16 cellular contexts compared by ENCODE assay signal in genomic region chr11:3046190-3046589, GRCh38. TPM values are rescaled to one million over a fixed set of nuclear protein-coding genes. Genes with fewer than 3 reads are reported as not detected.
DNase-seq lines count a peak whose midpoint lies in the region; ATAC-seq and TF ChIP-seq lines count a peak whose summit lies in the region.
"Had no signal": no experiment of that assay in that cellular context is flagged by ENCODE, and none has a peak within 500 bp of the region (broad histone marks: within the 10 kb centered on the region; RNA-seq: fewer than 3 reads in every experiment).

No MANE protein-coding gene starts in this region.

- no peaks in the 10 kb centered on the region for H3K27me3 Mint-ChIP-seq in CD4-positive, CD25-positive, alpha-beta regulatory T cell
- no peaks in the 10 kb centered on the region for H3K27me3 Mint-ChIP-seq in stimulated activated naive B cell treated with anti-CD40 and anti-IgM and Interleukin-4, amounts not matched to agents 10 μg/mL and 1 μg/mL and 100 μg/mL, for 72 hours
- H3K27me3 Mint-ChIP-seq: activated CD4-positive, alpha-beta T cell treated with anti-CD3 and anti-CD28 coated beads, Interleukin-2, amount 10 ng/mL, durations not matched to agents 24 days and 14 days; naive B cell had no signal

- H3K9me3 Mint-ChIP-seq in CD4-positive, CD25-positive, alpha-beta regulatory T cell: no peaks in the 10 kb centered on the region
- no peaks in the 10 kb centered on the region for H3K9me3 Mint-ChIP-seq in stimulated activated naive B cell treated with anti-CD40 and anti-IgM and Interleukin-4, amounts not matched to agents 10 μg/mL and 1 μg/mL and 100 μg/mL, for 72 hours
- H3K9me3 Mint-ChIP-seq: activated CD4-positive, alpha-beta T cell treated with anti-CD3 and anti-CD28 coated beads, Interleukin-2, amount 10 ng/mL, durations not matched to agents 24 days and 14 days; naive B cell had no signal

- no peaks in the 10 kb centered on the region for H4K20me1 ChIP-seq in HCT116 (ENCODE audit: insufficient read depth)

- no peak overlapping the region for H3K4me3 Mint-ChIP-seq in CD4-positive, CD25-positive, alpha-beta regulatory T cell
- H3K4me3 Mint-ChIP-seq in stimulated activated naive B cell treated with anti-CD40 and anti-IgM and Interleukin-4, amounts not matched to agents 10 μg/mL and 1 μg/mL and 100 μg/mL, for 72 hours: no peak overlapping the region
- H3K4me3 Mint-ChIP-seq: activated CD4-positive, alpha-beta T cell treated with anti-CD3 and anti-CD28 coated beads, Interleukin-2, amount 10 ng/mL, durations not matched to agents 24 days and 14 days; naive B cell had no signal

- H3K27ac ChIP-seq in CD4-positive, CD25-positive, alpha-beta regulatory T cell (ENCODE audit: insufficient read depth, low read length, poor library complexity, severe bottlenecking): no peak overlapping the region
- H3K27ac ChIP-seq in HCT116 (ENCODE audit: low read depth, low read length): no peak overlapping the region
- H3K27ac ChIP-seq in brain microvascular endothelial cell: no peak overlapping the region
- H3K27ac ChIP-seq: thoracic aorta had no signal

- no peak overlapping the region for H3K4me3 ChIP-seq in CD4-positive, CD25-positive, alpha-beta regulatory T cell (ENCODE audit: low read depth, low read length)
- H3K4me3 ChIP-seq in HCT116 (replicated peaks in 1 of 2; ENCODE audit: low read depth in 1 of 2, low read length in 2 of 2) (no peak overlapping the region), brain microvascular endothelial cell (ENCODE audit: low read depth, low read length) (no peak overlapping the region), kidney epithelial cell (ENCODE audit: low read depth, low read length) (no peak overlapping the region)
- H3K4me3 ChIP-seq: thoracic aorta had no signal

- H3K27ac Mint-ChIP-seq in CD4-positive, CD25-positive, alpha-beta regulatory T cell: peak overlapping the region in 2 of 3 donors; percentile 46 to 60
- H3K27ac Mint-ChIP-seq in stimulated activated naive B cell treated with anti-CD40 and anti-IgM and Interleukin-4, amounts not matched to agents 10 μg/mL and 1 μg/mL and 100 μg/mL, for 72 hours: no peak overlapping the region

- no peak for TF ChIP-seq POLR2A in HCT116 (IDR thresholded peaks at IDR 0.05; ENCODE audit: borderline replicate concordance, extremely low read depth, insufficient read depth, insufficient read length)

- peaks cover 18% of the 10 kb centered on the region for H3K4me1 ChIP-seq in CD4-positive, CD25-positive, alpha-beta regulatory T cell (ENCODE audit: control insufficient read depth, insufficient read depth, low read length, poor library complexity, severe bottlenecking)
- H3K4me1 ChIP-seq in HCT116 (ENCODE audit: control insufficient read depth in 1 of 2, insufficient read depth in 2 of 2, low read length in 2 of 2): peaks cover 15 to 21% of the 10 kb centered on the region in 2 experiments

- POLR2A ChIA-PET in HCT116 (lab: Charles Lee): no interaction called here

- CTCF ChIA-PET in HCT116 (lab: Charles Lee): interaction anchor here (0.6 kb wide), 1 partner anchor 48 kb away, joined by 5 read pairs; no protein-coding TSS in a partner anchor

- TF ChIP-seq RAD21 in HCT116 (IDR thresholded peaks at IDR 0.05; ENCODE audit: low read depth): no peak

- no peaks in the 10 kb centered on the region for H3K27me3 ChIP-seq in CD4-positive, CD25-positive, alpha-beta regulatory T cell (ENCODE audit: control insufficient read depth, insufficient read depth, low read length)
- no peaks in the 10 kb centered on the region for H3K27me3 ChIP-seq in HCT116 (ENCODE audit: insufficient read depth, low read length)
- H3K27me3 ChIP-seq in brain microvascular endothelial cell (replicated peaks): no peaks in the 10 kb centered on the region
- no peaks in the 10 kb centered on the region for H3K27me3 ChIP-seq in kidney epithelial cell (ENCODE audit: control insufficient read depth, insufficient read depth, low read length)

- H2AFZ ChIP-seq in HCT116 (ENCODE audit: low read depth, low read length, poor library complexity, severe bottlenecking): no peak overlapping the region

- no peak overlapping the region for H3K4me2 ChIP-seq in HCT116 (ENCODE audit: low read length)

- peaks cover 25% of the 10 kb centered on the region for H3K36me3 ChIP-seq in CD4-positive, CD25-positive, alpha-beta regulatory T cell (ENCODE audit: control insufficient read depth, insufficient read depth, low read length)
- H3K36me3 ChIP-seq in HCT116 (ENCODE audit: control insufficient read depth in 1 of 2, insufficient read depth in 2 of 2, low read length in 2 of 2) (peaks cover 2 to 13% of the 10 kb centered on the region in 2 experiments; a peak in 3 of 4 replicates), brain microvascular endothelial cell (replicated peaks) (peaks cover 21% of the 10 kb centered on the region), kidney epithelial cell (ENCODE audit: control insufficient read depth, insufficient read depth, low read length) (peaks cover 3% of the 10 kb centered on the region)

- no peak for DNase-seq in CD4-positive, CD25-positive, alpha-beta regulatory T cell
- DNase-seq in HCT116 (ENCODE audit: low read depth, low spot score) (no peak), brain microvascular endothelial cell (no peak), kidney epithelial cell (ENCODE audit: low read depth) (no peak), GM10266 (ENCODE audit: extremely low spot score) (no peak), epidermal melanocyte (ENCODE audit: insufficient read length, low spot score) (no peak)
- no peak for DNase-seq in stimulated activated naive B cell treated with anti-CD40 and anti-IgM and Interleukin-4, amounts not matched to agents 10 μg/mL and 1 μg/mL and 100 μg/mL, for 72 hours
- DNase-seq: activated CD4-positive, alpha-beta T cell treated with anti-CD3 and anti-CD28 coated beads, Interleukin-2, amount 10 ng/mL, durations not matched to agents 24 days and 14 days; activated effector memory CD4-positive, alpha-beta T cell treated with anti-CD3 and anti-CD28 coated beads, Interleukin-2, amount 50 U/mL, for 16 hours; central memory CD4-positive, alpha-beta T cell; GOT3; islet precursor cell; naive B cell; NCI-H187 treated with DMSO at 0.1 percent for 48 hours had no signal

- RAD21 ChIA-PET in HCT116 (lab: Charles Lee; ENCODE audit: low non-redundant PET in 1 of 2, low total read pairs in 2 of 2, uncharacterized antibody in 2 of 2, unreplicated experiment in 2 of 2): no interaction called here

- in situ Hi-C loops in brain microvascular endothelial cell (cut with HindIII; ENCODE audit: low pct_ligation_motif_present, low sequenced_read_pairs): no loop called here

- no peak overlapping the region for H3K9ac ChIP-seq in HCT116 (ENCODE audit: low read length)

- intact Hi-C loops in HCT116 (cut with micrococcal nuclease): no loop called here

- TF ChIP-seq CTCF in HCT116 (IDR thresholded peaks at IDR 0.05 in 2 of 3, conservative IDR thresholded peaks at IDR 0.05 in 1 of 3; ENCODE audit: borderline replicate concordance in 1 of 3, insufficient read depth in 1 of 3, low read depth in 2 of 3, low read length in 2 of 3): peak in 2 of 3 experiments; percentile 43 to 50; a peak in 3 of 6 replicates
- TF ChIP-seq CTCF in brain microvascular endothelial cell (IDR thresholded peaks at IDR 0.05; ENCODE audit: low read depth, low read length, missing control alignments): peak; percentile 49
- peak; percentile 32 for TF ChIP-seq CTCF in kidney epithelial cell (IDR thresholded peaks at IDR 0.05; ENCODE audit: insufficient read depth, low read length, poor library complexity, severe bottlenecking)
- no peak for TF ChIP-seq CTCF in GM10266 (IDR thresholded peaks at IDR 0.05; ENCODE audit: control insufficient read depth, insufficient read depth, low read depth, missing control alignments)

- H3K9me2 ChIP-seq in HCT116 (ENCODE audit: insufficient read depth): no peaks in the 10 kb centered on the region

- H3K79me2 ChIP-seq in HCT116 (ENCODE audit: insufficient read depth, low read length): peaks cover 87% of the 10 kb centered on the region

- ATAC-seq in CD4-positive, CD25-positive, alpha-beta regulatory T cell (ENCODE audit: low read depth in 2 of 2): no peak
- ATAC-seq in HCT116 (no peak; the same call in 1 of the 2 replicates), HG02884 (IDR thresholded peaks at IDR 0.05; ENCODE audit: unreplicated experiment) (no peak)
- ATAC-seq in stimulated activated naive B cell treated with anti-CD40 and anti-IgM and Interleukin-4, amounts not matched to agents 10 μg/mL and 1 μg/mL and 100 μg/mL, for 72 hours (replicated peaks): no peak

- H3K36me3 Mint-ChIP-seq in CD4-positive, CD25-positive, alpha-beta regulatory T cell: peaks cover 6% of the 10 kb centered on the region
- H3K36me3 Mint-ChIP-seq in stimulated activated naive B cell treated with anti-CD40 and anti-IgM and Interleukin-4, amounts not matched to agents 10 μg/mL and 1 μg/mL and 100 μg/mL, for 72 hours: peaks cover 23 to 31% of the 10 kb centered on the region in 2 donors
- H3K36me3 Mint-ChIP-seq: naive B cell had no signal

- BruUV-seq in HCT116 (replicated peaks; lab: Mats Ljungman, UMichigan): no TSS peak

- no peaks in the 10 kb centered on the region for H3K9me3 ChIP-seq in CD4-positive, CD25-positive, alpha-beta regulatory T cell (ENCODE audit: control insufficient read depth in 2 of 2, low read length in 2 of 2)
- no peaks in the 10 kb centered on the region for H3K9me3 ChIP-seq in HCT116 (ENCODE audit: control insufficient read depth in 1 of 2, insufficient read depth in 1 of 2, low read depth in 1 of 2, low read length in 2 of 2)
- H3K9me3 ChIP-seq: thoracic aorta had no signal

- H3K4me1 Mint-ChIP-seq in CD4-positive, CD25-positive, alpha-beta regulatory T cell: peaks cover 0 to 30% (median 16%) of the 10 kb centered on the region in 4 donors
- peaks cover 29 to 40% of the 10 kb centered on the region in 2 donors for H3K4me1 Mint-ChIP-seq in stimulated activated naive B cell treated with anti-CD40 and anti-IgM and Interleukin-4, amounts not matched to agents 10 μg/mL and 1 μg/mL and 100 μg/mL, for 72 hours

TF ChIP-seq in HCT116, 20 proteins besides CTCF, POLR2A, EP300 and RAD21:
- TF ChIP-seq MAX (IDR thresholded peaks at IDR 0.05) (no peak), YY1 (IDR thresholded peaks at IDR 0.05; ENCODE audit: extremely low read depth, insufficient replicate concordance, low read depth, low read length) (no peak)

RNA-seq across cellular contexts. Expression of gene CARS1, which starts 11.0 kb away (rescaled TPM):
- 58.0 TPM for total RNA-seq in CD4-positive, CD25-positive, alpha-beta regulatory T cell
- 10 to 100 TPM; 39.6 to 49.3 (median 42.5) TPM for polyA plus RNA-seq in CD4-positive, CD25-positive, alpha-beta regulatory T cell
- total RNA-seq in HCT116 (2021; ENCODE audit: unreplicated experiment): 124 TPM
- 101 and 128 TPM in 2 replicates for polyA plus RNA-seq in HCT116 (2012)
- 92.1 and 98.3 TPM in 2 replicates for total RNA-seq in kidney epithelial cell

RNA-seq across cellular contexts. Expression of gene NAP1L4, which starts 54.1 kb away (rescaled TPM):
- 351 TPM for total RNA-seq in CD4-positive, CD25-positive, alpha-beta regulatory T cell
- 100 to 1,000 TPM; 210 to 266 (median 227) TPM for polyA plus RNA-seq in CD4-positive, CD25-positive, alpha-beta regulatory T cell
- total RNA-seq in HCT116 (2021; ENCODE audit: unreplicated experiment): 144 TPM
- 63.0 and 82.2 TPM in 2 replicates for polyA plus RNA-seq in HCT116 (2012)
- total RNA-seq in kidney epithelial cell: 109 and 121 TPM in 2 replicates
